Comparison of ENCODE assay signal across 9 cellular contexts in genomic region chr17:31907342-31907975, GRCh38. TPM values are rescaled to one million over a fixed set of nuclear protein-coding genes. Genes with fewer than 3 reads are reported as not detected.
DNase-seq lines count a peak whose midpoint lies in the region; ATAC-seq, FAIRE-seq and TF ChIP-seq lines count a peak whose summit lies in the region.
"Had no signal": no experiment of that assay in that cellular context is flagged by ENCODE, and none has a peak within 500 bp of the region (broad histone marks: within the 10 kb centered on the region; RNA-seq: fewer than 3 reads in every experiment).

No MANE protein-coding gene starts in this region.

- no peak overlapping the region for H3K4me2 ChIP-seq in DND-41 (ENCODE audit: insufficient read depth, low read length)

- H3K36me3 ChIP-seq in DND-41 (ENCODE audit: insufficient read depth, low read length) (no peaks in the 10 kb centered on the region), bronchial epithelial cell (ENCODE audit: control insufficient read depth, insufficient read depth, low read length) (no peaks in the 10 kb centered on the region), Peyer's patch (no peaks in the 10 kb centered on the region)

- H3K9me3 Mint-ChIP-seq in nephron, result no peaks in the 10 kb centered on the region

- H3K9me3 ChIP-seq in DND-41 (ENCODE audit: insufficient read depth, low read length, severe bottlenecking) (no peaks in the 10 kb centered on the region), Peyer's patch (no peaks in the 10 kb centered on the region)

- no peaks in the 10 kb centered on the region for H3K79me2 ChIP-seq in DND-41 (ENCODE audit: insufficient read depth, low read length)

- peaks cover 1% of the 10 kb centered on the region; the same call in 1 of the 2 replicates for H3K4me1 ChIP-seq in DND-41 (ENCODE audit: insufficient read depth, low read length)
- H3K4me1 ChIP-seq in Peyer's patch, result no peaks in the 10 kb centered on the region

- DNase-seq in DND-41 (peak; percentile 32), M059J (ENCODE audit: low read depth) (peak; percentile 72), bronchial epithelial cell (ENCODE audit: low read depth) (peak; percentile 18), Peyer's patch (no peak), NCI-H1048 (lab: John Stamatoyannopoulos, UW) (no peak), NCI-H524 treated with DMSO at 0.1 percent for 48 hours (lab: John Stamatoyannopoulos, UW) (no peak)
- DNase-seq: NCI-H510A treated with DMSO at 0.1 percent for 48 hours had no signal

- peaks cover 26% of the 10 kb centered on the region for H3K4me1 Mint-ChIP-seq in nephron

- no peaks in the 10 kb centered on the region for H4K20me1 ChIP-seq in DND-41 (ENCODE audit: insufficient read depth, low read length)

- no peak overlapping the region for H3K4me3 ChIP-seq in DND-41 (ENCODE audit: low read depth in 1 of 2, low read length in 2 of 2)
- no peak overlapping the region for H3K4me3 ChIP-seq in bronchial epithelial cell (ENCODE audit: low read depth, low read length)
- no peak overlapping the region for H3K4me3 ChIP-seq in Peyer's patch

- H3K27me3 ChIP-seq in DND-41 (ENCODE audit: insufficient read depth, low read length, poor library complexity) (peaks cover 8% of the 10 kb centered on the region), bronchial epithelial cell (ENCODE audit: control insufficient read depth, insufficient read depth, low read length) (no peaks in the 10 kb centered on the region), Peyer's patch (no peaks in the 10 kb centered on the region)

- TF ChIP-seq POLR2A in Peyer's patch (IDR thresholded peaks at IDR 0.05), result no peak

- FAIRE-seq in bronchial epithelial cell (lab: Jason Lieb, UNC), result no peak

- no peaks in the 10 kb centered on the region for H3K27me3 Mint-ChIP-seq in nephron (ENCODE audit: low read depth)

- peak; percentile 74 for ATAC-seq in DND-41 (ENCODE audit: insufficient read depth, low read depth)
- ATAC-seq in HG02610 (IDR thresholded peaks at IDR 0.05; ENCODE audit: unreplicated experiment), result no peak

- H3K36me3 Mint-ChIP-seq in nephron (ENCODE audit: low read depth), result no peaks in the 10 kb centered on the region

- TF ChIP-seq CTCF in DND-41 (IDR thresholded peaks at IDR 0.05; ENCODE audit: borderline replicate concordance, extremely low read depth, low read length, poor library complexity, severe bottlenecking) (no peak), bronchial epithelial cell (IDR thresholded peaks at IDR 0.05; ENCODE audit: insufficient read depth, low read length, severe bottlenecking) (no peak), nephron (IDR thresholded peaks at IDR 0.05; ENCODE audit: unreplicated experiment in 3 of 3) (no peak), Peyer's patch (IDR thresholded peaks at IDR 0.05) (no peak)

- H3K4me3 Mint-ChIP-seq in nephron, result peak overlapping the region in 2 of 3 experiments; percentile 10 to 18

- H2AFZ ChIP-seq in DND-41 (ENCODE audit: low read depth, low read length), result no peak overlapping the region

- H3K27ac ChIP-seq in DND-41 (ENCODE audit: low read length) (no peak overlapping the region), Peyer's patch (no peak overlapping the region)

- H3K27ac Mint-ChIP-seq in nephron, result peak overlapping the region; percentile 31 to 72 (median 33)

- no peak overlapping the region for H3K9ac ChIP-seq in DND-41 (ENCODE audit: low read depth, low read length)

RNA-seq across cellular contexts. Expression of gene UTP6, which starts 6.0 kb away (rescaled TPM):
- total RNA-seq in M059J (2014; rRNA removed; shearing (Covaris generic)), result 33.8 and 44.4 TPM in 2 replicates
- 34.9 and 40.0 TPM in 2 replicates for total RNA-seq in bronchial epithelial cell
- 10 to 100 TPM; 22.2 to 55.3 (median 26.8) TPM for total RNA-seq in Peyer's patch

RNA-seq across cellular contexts. Expression of gene SUZ12, which starts 29.3 kb away (rescaled TPM):
- 21.7 and 30.5 TPM in 2 replicates for total RNA-seq in M059J (2014; rRNA removed; shearing (Covaris generic))
- 17.4 and 20.5 TPM in 2 replicates for total RNA-seq in bronchial epithelial cell
- 10 to 100 TPM; 18.7 to 46.2 (median 20.4) TPM for total RNA-seq in Peyer's patch

RNA-seq across cellular contexts. Expression of gene COPRS, which starts 48.4 kb away (rescaled TPM):
- 206 and 234 TPM in 2 replicates for total RNA-seq in M059J (2014; rRNA removed; shearing (Covaris generic))
- total RNA-seq in bronchial epithelial cell (43.0 and 78.7 TPM in 2 replicates), Peyer's patch (10 to 100 TPM; 16.1 to 96.6 (median 31.7) TPM)

Comparison
In these comparisons a context has a peak if more than half of its experiments do, and no peak if none do; other contexts are left out.
1. DNase-seq: peak in DND-41 (single experiment), M059J (single experiment) and bronchial epithelial cell (single experiment); none in Peyer's patch (0 of 3), NCI-H1048 (single experiment) and NCI-H524 treated with DMSO at 0.1 percent for 48 hours (single experiment).